1 cellular context compared by ENCODE assay signal in the genomic region with DNA sequence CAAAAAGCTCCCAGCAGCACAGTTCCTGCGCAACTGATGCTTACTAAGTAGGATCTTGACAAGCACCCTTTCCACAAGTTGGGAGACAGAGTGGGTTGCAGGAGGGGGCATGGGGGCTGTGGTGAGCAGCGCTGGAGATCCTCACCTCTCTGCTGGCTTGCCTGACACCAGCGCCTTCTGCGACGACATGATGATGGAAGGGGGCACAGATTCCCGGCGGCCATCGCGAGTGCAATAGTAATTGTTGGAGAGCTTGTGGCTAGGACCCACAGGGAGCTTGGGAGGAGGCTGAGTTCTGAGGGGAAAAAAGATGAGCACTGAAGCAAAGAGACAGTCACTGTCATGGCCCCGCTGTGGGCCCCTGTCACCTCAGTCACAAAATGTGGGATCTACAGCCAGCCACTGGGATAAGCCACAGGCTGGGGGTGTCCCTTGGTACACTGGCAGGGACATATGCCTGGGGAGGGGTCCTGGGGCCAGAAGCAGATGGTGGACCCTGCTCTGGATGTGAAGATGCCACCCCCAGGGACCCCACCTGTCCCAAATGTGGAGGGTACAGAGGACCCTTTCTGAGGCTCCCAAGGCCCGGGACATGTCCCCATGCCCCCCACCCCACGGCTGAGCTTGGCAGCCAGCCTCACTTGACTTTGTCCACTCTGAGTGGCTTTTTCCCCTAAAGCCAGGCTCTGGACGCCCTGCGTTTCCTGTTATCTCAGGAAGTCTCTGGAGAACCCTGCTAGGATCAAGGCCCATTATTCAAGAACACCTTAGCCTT.
TF ChIP-seq lines count a peak whose summit lies in the region.

No MANE protein-coding gene starts in this region.

TF ChIP-seq in H1, 55 proteins besides CTCF, POLR2A, EP300 and RAD21:
- TF ChIP-seq GABPA (IDR thresholded peaks at IDR 0.05; ENCODE audit: borderline replicate concordance, insufficient read depth, low read length), result no peak
- no peak for TF ChIP-seq SP1 (IDR thresholded peaks at IDR 0.05; ENCODE audit: low read depth, low read length)
- TF ChIP-seq, protein P1, sequence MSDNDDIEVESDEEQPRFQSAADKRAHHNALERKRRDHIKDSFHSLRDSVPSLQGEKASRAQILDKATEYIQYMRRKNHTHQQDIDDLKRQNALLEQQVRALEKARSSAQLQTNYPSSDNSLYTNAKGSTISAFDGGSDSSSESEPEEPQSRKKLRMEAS (IDR thresholded peaks at IDR 0.05), result no peak
- TF ChIP-seq TAF1 (IDR thresholded peaks at IDR 0.05; ENCODE audit: low read depth, low read length), result no peak
- TF ChIP-seq CHD1 (IDR thresholded peaks at IDR 0.05; ENCODE audit: low read depth, low read length), result no peak
- TF ChIP-seq TAF7 (optimal IDR thresholded peaks at IDR 0.05; ENCODE audit: borderline replicate concordance, low read depth, low read length), result no peak
- TF ChIP-seq NANOG (IDR thresholded peaks at IDR 0.05; ENCODE audit: insufficient read depth, low read depth, low read length, poor library complexity, severe bottlenecking), result no peak
- TF ChIP-seq BCL11A (IDR thresholded peaks at IDR 0.05; ENCODE audit: low read depth in 2 of 2, low read length in 2 of 2), result no peak
- TF ChIP-seq EZH2 (IDR thresholded peaks at IDR 0.05; ENCODE audit: low read depth, low read length, severe bottlenecking), result no peak
- no peak for TF ChIP-seq BRCA1 (IDR thresholded peaks at IDR 0.05; ENCODE audit: low read depth, low read length)
